In genomic region chr10:70758757-70759514, GRCh38 we compare ENCODE assay signal across 8 cellular contexts. TPM values are rescaled to one million over a fixed set of nuclear protein-coding genes. Genes with fewer than 3 reads are reported as not detected.
A peak's percentile ranks its signal among the peaks of the same experiment; 100 is the strongest.
DNase-seq lines count a peak whose midpoint lies in the region; ATAC-seq and TF ChIP-seq lines count a peak whose summit lies in the region.

No MANE protein-coding gene starts in this region.

- no peaks in the 10 kb centered on the region for H3K4me1 ChIP-seq in RWPE2 (ENCODE audit: insufficient read depth, poor library complexity, severe bottlenecking)
- H3K4me1 ChIP-seq in ovary (ENCODE audit: insufficient read depth) = no peaks in the 10 kb centered on the region
- H3K4me1 ChIP-seq in tibial nerve = peaks cover 0 to 12% (median 0%) of the 10 kb centered on the region in 4 donors

- H3K27ac ChIP-seq in RWPE2 (ENCODE audit: poor library complexity, severe bottlenecking) (no peak overlapping the region), ovary (no peak overlapping the region), tibial nerve (no peak overlapping the region)

- 19 to 24% (median 20%) methylated on average over 7 of the region's 7 CpGs for WGBS in ovary, 3 donors
- WGBS in tibial nerve, 2 donors = 25 to 29% methylated on average over 6 to 7 of the region's 7 CpGs

- peak; percentile 62 for ATAC-seq in RWPE2 (ENCODE audit: low read depth)
- no peak for ATAC-seq in HG03521 (IDR thresholded peaks at IDR 0.05; ENCODE audit: unreplicated experiment)

- TF ChIP-seq CTCF in RWPE2 (IDR thresholded peaks at IDR 0.05; ENCODE audit: poor library complexity, severe bottlenecking) (peak; percentile 75), ovary (IDR thresholded peaks at IDR 0.05) (peak in 2 of 3 donors; percentile 23 to 60), tibial nerve (IDR thresholded peaks at IDR 0.05) (peak; percentile 53 to 84 (median 76))

- intact Hi-C loops in ovary (cut with DNase I) = loop anchor here (2.0 to 10.0 kb wide), 4 partner anchors 208 to 297 kb away; no protein-coding TSS in a partner anchor

- TF ChIP-seq EP300 in ovary (IDR thresholded peaks at IDR 0.05) (no peak), tibial nerve (IDR thresholded peaks at IDR 0.05) (no peak)

- no peaks in the 10 kb centered on the region for H3K36me3 ChIP-seq in RWPE2 (ENCODE audit: low read depth)
- H3K36me3 ChIP-seq in ovary = no peaks in the 10 kb centered on the region
- H3K36me3 ChIP-seq in tibial nerve = no peaks in the 10 kb centered on the region

- H3K4me3 ChIP-seq in RWPE2 (ENCODE audit: severe bottlenecking) (no peak overlapping the region), ovary (no peak overlapping the region), tibial nerve (no peak overlapping the region)

- TF ChIP-seq POLR2A in ovary (IDR thresholded peaks at IDR 0.05) (no peak), tibial nerve (IDR thresholded peaks at IDR 0.05) (no peak)

- H3K27me3 ChIP-seq in RWPE2 (ENCODE audit: insufficient read depth, poor library complexity, severe bottlenecking) (no peaks in the 10 kb centered on the region), ovary (no peaks in the 10 kb centered on the region), tibial nerve (no peaks in the 10 kb centered on the region)

- DNase-seq in DMS153 (lab: John Stamatoyannopoulos, UW) = peak; percentile 81
- peak; percentile 76 to 92 for DNase-seq in Kasumi-1 (lab: John Stamatoyannopoulos, UW)
- DNase-seq in RWPE2 (ENCODE audit: low spot score) = no peak
- DNase-seq in activated T-helper 9 cell treated with anti-CD3 and anti-CD28 coated beads, Interleukin-2, amount 50 U/mL, for 16 hours (ENCODE audit: low read depth) = peak; percentile 37
- peak; percentile 48 for DNase-seq in foreskin melanocyte
- peak; percentile 65 to 78 (median 74) for DNase-seq in ovary
- peak; percentile 64 to 80 for DNase-seq in tibial nerve (ENCODE audit: low spot score in 2 of 2)

- H3K9me3 ChIP-seq in RWPE2 (ENCODE audit: severe bottlenecking) (no peaks in the 10 kb centered on the region), ovary (no peaks in the 10 kb centered on the region), tibial nerve (no peaks in the 10 kb centered on the region)

RNA-seq across cellular contexts. Expression of gene TBATA, which starts 26.2 kb away (rescaled TPM):
- total RNA-seq in ovary (not detected), tibial nerve (not detected)
- not detected for polyA plus RNA-seq in ovary

RNA-seq across cellular contexts. Expression of gene SGPL1, which starts 56.8 kb away (rescaled TPM):
- total RNA-seq in ovary = 10 to 100 TPM; 19.6 to 52.6 (median 33.4) TPM
- 10 to 100 TPM in 1 of 2 donors, 1 to 10 TPM in 1; 8.0 to 24.3 TPM for polyA plus RNA-seq in ovary
- 10 to 100 TPM; 21.1 to 31.0 (median 24.5) TPM for total RNA-seq in tibial nerve
